8 cellular contexts compared by ENCODE assay signal in genomic region chr2:19901458-19902271, GRCh38. TPM values are rescaled to one million over a fixed set of nuclear protein-coding genes. Genes with fewer than 3 reads are reported as not detected.
DNase-seq lines count a peak whose midpoint lies in the region; ATAC-seq, FAIRE-seq and TF ChIP-seq lines count a peak whose summit lies in the region.

Gene TTC32, minus strand, starts transcription at chr2:19901983. Its CDS starts 129 bp downstream, at chr2:19901854.

- TF ChIP-seq CTCF in astrocyte (IDR thresholded peaks at IDR 0.05; ENCODE audit: insufficient read depth, low read depth, low read length) (no peak), hepatocyte (IDR thresholded peaks at IDR 0.05; ENCODE audit: poor library complexity) (no peak)

- no peaks in the 10 kb centered on the region for H3K9me3 ChIP-seq in astrocyte (ENCODE audit: insufficient read depth, low read depth, low read length)
- no peaks in the 10 kb centered on the region for H3K9me3 ChIP-seq in hepatocyte (ENCODE audit: low read depth)
- no peaks in the 10 kb centered on the region for H3K9me3 ChIP-seq in aorta (ENCODE audit: control insufficient read depth, low read length)

- peaks cover 17% of the 10 kb centered on the region for H3K4me1 Mint-ChIP-seq in astrocyte (ENCODE audit: low read depth, unreplicated experiment)

- H3K4me3 ChIP-seq in astrocyte (ENCODE audit: insufficient read depth, low read depth, low read length) (peak within 1 kb of the TSS; percentile 84), hepatocyte (peak within 1 kb of the TSS; percentile 87), aorta (ENCODE audit: low read length in 2 of 2) (peak within 1 kb of the TSS; percentile 76 to 88)

- H3K9ac ChIP-seq in astrocyte (ENCODE audit: low read length): peak within 1 kb of the TSS; percentile 97

- H4K20me1 ChIP-seq in astrocyte (ENCODE audit: insufficient read depth, low read length): peaks cover 26% of the 10 kb centered on the region
- peaks cover 9% of the 10 kb centered on the region for H4K20me1 ChIP-seq in hepatocyte (ENCODE audit: insufficient read depth, poor library complexity, severe bottlenecking)

- H3K27me3 Mint-ChIP-seq in astrocyte (ENCODE audit: low read depth, unreplicated experiment): no peaks in the 10 kb centered on the region

- H3K4me1 ChIP-seq in astrocyte (ENCODE audit: insufficient read depth, low read length) (peaks cover 17% of the 10 kb centered on the region), hepatocyte (ENCODE audit: insufficient read depth) (peaks cover 17% of the 10 kb centered on the region), aorta (ENCODE audit: control insufficient read depth in 1 of 2, insufficient read depth in 2 of 2, low read length in 2 of 2) (peaks cover 6 to 10% of the 10 kb centered on the region in 2 donors)

- H3K27ac ChIP-seq in astrocyte (ENCODE audit: low read depth, low read length): peak within 1 kb of the TSS; percentile 99
- peak within 1 kb of the TSS; percentile 96 for H3K27ac ChIP-seq in hepatocyte
- peak within 1 kb of the TSS; percentile 36 to 87 for H3K27ac ChIP-seq in aorta (ENCODE audit: low read depth in 1 of 2, low read length in 2 of 2)

- no peak for FAIRE-seq in astrocyte (lab: Jason Lieb, UNC)

- no peaks in the 10 kb centered on the region for H3K9me2 ChIP-seq in hepatocyte (replicated peaks; ENCODE audit: insufficient read depth)

- H3K27me3 ChIP-seq in astrocyte (ENCODE audit: insufficient read depth, low read length): no peaks in the 10 kb centered on the region
- H3K27me3 ChIP-seq in hepatocyte: no peaks in the 10 kb centered on the region
- H3K27me3 ChIP-seq in aorta (ENCODE audit: control insufficient read depth in 1 of 2, insufficient read depth in 2 of 2, low read length in 1 of 2): no peaks in the 10 kb centered on the region

- H3K4me2 ChIP-seq in astrocyte (ENCODE audit: low read length) (peak within 1 kb of the TSS; percentile 84), hepatocyte (peak within 1 kb of the TSS; percentile 81)

- H3K27ac Mint-ChIP-seq in astrocyte (ENCODE audit: unreplicated experiment): peak within 1 kb of the TSS; percentile 99

- ATAC-seq in GM18511 (IDR thresholded peaks at IDR 0.05; ENCODE audit: unreplicated experiment): peak; percentile 87
- ATAC-seq in HG03025 (IDR thresholded peaks at IDR 0.05; ENCODE audit: low FRiP score, unreplicated experiment): peak; percentile 76
- ATAC-seq in aorta (ENCODE audit: low FRiP score): peak; percentile 100

- H2AFZ ChIP-seq in astrocyte (ENCODE audit: low read depth, low read length) (peak within 1 kb of the TSS; percentile 97), hepatocyte (peak within 1 kb of the TSS; percentile 94)

- H3K36me3 ChIP-seq in astrocyte (ENCODE audit: insufficient read depth, low read length) (no peaks in the 10 kb centered on the region), hepatocyte (replicated peaks; ENCODE audit: insufficient read depth, low read depth) (no peaks in the 10 kb centered on the region), aorta (ENCODE audit: control insufficient read depth in 1 of 2, insufficient read depth in 2 of 2, low read length in 1 of 2) (no peaks in the 10 kb centered on the region)

- WGBS in hepatocyte (ENCODE audit: low lambda C conversion rate, missing lambda C conversion rate): under 1% methylated on average over 70 of the region's 70 CpGs
- 0% methylated on average over 70 of the region's 70 CpGs for WGBS in aorta, 2 donors

- peak; percentile 92 for DNase-seq in NCI-H2029 treated with DMSO at 0.1 percent for 48 hours (lab: John Stamatoyannopoulos, UW)
- DNase-seq in T-helper 22 cell (ENCODE audit: low read depth): peak; percentile 88
- peak; percentile 93 for DNase-seq in astrocyte (ENCODE audit: low read depth)
- DNase-seq in hepatocyte (ENCODE audit: low spot score): peak; percentile 95
- DNase-seq in renal cortical epithelial cell (ENCODE audit: low read depth): peak; percentile 88
- DNase-seq in aorta: peak; percentile 96 to 98

- peaks cover 41% of the 10 kb centered on the region for H3K79me2 ChIP-seq in astrocyte (ENCODE audit: insufficient read depth, low read length)
- peaks cover 47% of the 10 kb centered on the region for H3K79me2 ChIP-seq in hepatocyte

- H3K4me3 Mint-ChIP-seq in astrocyte (ENCODE audit: unreplicated experiment): peak within 1 kb of the TSS; percentile 96

- H3K36me3 Mint-ChIP-seq in astrocyte (ENCODE audit: low read depth, unreplicated experiment): no peaks in the 10 kb centered on the region

- no peaks in the 10 kb centered on the region for H3K9me3 Mint-ChIP-seq in astrocyte (ENCODE audit: unreplicated experiment)

- intact Hi-C loops in aorta (cut with DNase I): no loop called here

RNA-seq across cellular contexts. Expression of gene TTC32, which starts in this region (rescaled TPM):
- total RNA-seq in astrocyte (3.9 and 4.2 TPM in 2 replicates), hepatocyte (18.4 and 21.1 TPM in 2 replicates), renal cortical epithelial cell (5.2 and 19.1 TPM in 2 replicates), aorta (10 to 100 TPM; 11.4 to 17.9 TPM)
- polyA plus RNA-seq in hepatocyte (19.5 and 22.4 TPM in 2 replicates), aorta (10 to 100 TPM in 1 of 2 donors, 1 to 10 TPM in 1; 2.8 to 33.9 TPM)

Comparison
In these comparisons a context has a peak if more than half of its experiments do, and no peak if none do; other contexts are left out.
1. Peak in every context shown above with its lines: DNase-seq, ATAC-seq, H3K4me3 ChIP-seq and H3K27ac ChIP-seq.